Comparison of ENCODE assay signal across 1 cellular context in genomic region chr5:138032572-138033274, GRCh38.
A peak's percentile ranks its signal among the peaks of the same experiment; 100 is the strongest.
TF ChIP-seq lines count a peak whose summit lies in the region.

Gene FAM13B, minus strand, starts transcription at chr5:138033079. Its CDS starts 13,968 bp downstream, at chr5:138019111.

TF ChIP-seq in K562, 482 proteins besides CTCF, POLR2A, EP300 and RAD21 (continued from another document and continues in another):
- TF ChIP-seq ZMIZ1 (IDR thresholded peaks at IDR 0.05; ENCODE audit: low read depth in 2 of 2, low read length in 2 of 2) (0 out of 4 replicates have a peak, but pooled peaks of 1 of the 2 experiments have one; percentile 39), ZNF224 (CRISPR knock-in tag; IDR thresholded peaks at IDR 0.05) (no peak), HMGXB4 (CRISPR knock-in tag; IDR thresholded peaks at IDR 0.05) (peak; percentile 27; the same call in 1 of the 2 replicates), NRF1 (conservative IDR thresholded peaks at IDR 0.05 in 1 of 2, IDR thresholded peaks at IDR 0.05 in 1 of 2) (peak; percentile 97), THAP7 (CRISPR knock-in tag; IDR thresholded peaks at IDR 0.05) (no peak), MAZ (CRISPR knock-in tag; conservative IDR thresholded peaks at IDR 0.05 in 1 of 2, IDR thresholded peaks at IDR 0.05 in 1 of 2) (peak; percentile 39 to 61; a peak in 2 of 4 replicates), MYBL2 (IDR thresholded peaks at IDR 0.05; ENCODE audit: low read depth) (peak; percentile 40; the same call in 1 of the 2 replicates), MYBL2 (CRISPR knock-in tag; IDR thresholded peaks at IDR 0.05; ENCODE audit: borderline replicate concordance) (no peak), SP1 (CRISPR knock-in tag; IDR thresholded peaks at IDR 0.05) (peak; percentile 67; the same call in 1 of the 2 replicates), KLF13 (tag; IDR thresholded peaks at IDR 0.05; ENCODE audit: borderline replicate concordance, low read depth) (peak; percentile 4; the same call in 1 of the 2 replicates), RB1 (IDR thresholded peaks at IDR 0.05; ENCODE audit: low read depth) (peak; percentile 44), ELF1 (tag; IDR thresholded peaks at IDR 0.05) (0 out of 2 replicates have a peak, but pooled peaks have one; percentile 58), GABPA (tag; conservative IDR thresholded peaks at IDR 0.05; ENCODE audit: low read depth) (peak; percentile 94), L3MBTL2 (IDR thresholded peaks at IDR 0.05) (peak; percentile 66), ZBED1 (IDR thresholded peaks at IDR 0.05) (0 out of 2 replicates have a peak, but pooled peaks have one; percentile 51), NR3C1 (CRISPR knock-in tag; IDR thresholded peaks at IDR 0.05) (0 out of 2 replicates have a peak, but pooled peaks have one; percentile 68), HDAC3 (IDR thresholded peaks at IDR 0.05; ENCODE audit: borderline replicate concordance, partially characterized antibody) (no peak), EP400 (IDR thresholded peaks at IDR 0.05) (peak; percentile 83), MEIS2 (IDR thresholded peaks at IDR 0.05; ENCODE audit: partially characterized antibody) (peak; percentile 75), CREB1 (IDR thresholded peaks at IDR 0.05) (peak; percentile 72), CREB1 (CRISPR knock-in tag; IDR thresholded peaks at IDR 0.05) (peak; percentile 66), ZNF830 (CRISPR knock-in tag; IDR thresholded peaks at IDR 0.05) (0 out of 2 replicates have a peak, but pooled peaks have one; percentile 27), ZNF431 (CRISPR knock-in tag; IDR thresholded peaks at IDR 0.05) (0 out of 2 replicates have a peak, but pooled peaks have one; percentile 23), HCFC1 (IDR thresholded peaks at IDR 0.05; ENCODE audit: low read depth, low read length) (no peak), NR2C2 (CRISPR knock-in tag; IDR thresholded peaks at IDR 0.05) (0 out of 2 replicates have a peak, but pooled peaks have one; percentile 14), NR2C2 (tag; IDR thresholded peaks at IDR 0.05) (peak; percentile 56; the same call in 1 of the 2 replicates), ZNF639 (CRISPR knock-in tag; conservative IDR thresholded peaks at IDR 0.05 in 1 of 2, IDR thresholded peaks at IDR 0.05 in 1 of 2) (peak in 1 of 2 experiments; percentile 95; a peak in 2 of 4 replicates), PHF8 (IDR thresholded peaks at IDR 0.05; ENCODE audit: borderline replicate concordance, low read length) (peak; percentile 98), TBP (optimal IDR thresholded peaks at IDR 0.05; ENCODE audit: low read depth, low read length) (peak; percentile 84), MAFK (IDR thresholded peaks at IDR 0.05; ENCODE audit: low read length) (no peak), ZNF143 (CRISPR knock-in tag; IDR thresholded peaks at IDR 0.05) (no peak), UBTF (IDR thresholded peaks at IDR 0.05; ENCODE audit: borderline replicate concordance in 1 of 2, low read depth in 2 of 2, low read length in 2 of 2) (peak in 1 of 2 experiments; percentile 71; a peak in 1 of 4 replicates), E4F1 (CRISPR knock-in tag; IDR thresholded peaks at IDR 0.05; ENCODE audit: borderline replicate concordance) (no peak), PRMT5 (CRISPR knock-in tag; IDR thresholded peaks at IDR 0.05) (peak; percentile 48; the same call in 1 of the 2 replicates), RBM14 (IDR thresholded peaks at IDR 0.05; ENCODE audit: borderline replicate concordance, insufficient read depth, low read depth, low read length) (0 out of 2 replicates have a peak, but pooled peaks have one; percentile 94), CCNT2 (IDR thresholded peaks at IDR 0.05; ENCODE audit: borderline replicate concordance, extremely low read depth, insufficient read length, low read depth, low read length) (peak; percentile 10)
- TF ChIP-seq, protein P1, sequence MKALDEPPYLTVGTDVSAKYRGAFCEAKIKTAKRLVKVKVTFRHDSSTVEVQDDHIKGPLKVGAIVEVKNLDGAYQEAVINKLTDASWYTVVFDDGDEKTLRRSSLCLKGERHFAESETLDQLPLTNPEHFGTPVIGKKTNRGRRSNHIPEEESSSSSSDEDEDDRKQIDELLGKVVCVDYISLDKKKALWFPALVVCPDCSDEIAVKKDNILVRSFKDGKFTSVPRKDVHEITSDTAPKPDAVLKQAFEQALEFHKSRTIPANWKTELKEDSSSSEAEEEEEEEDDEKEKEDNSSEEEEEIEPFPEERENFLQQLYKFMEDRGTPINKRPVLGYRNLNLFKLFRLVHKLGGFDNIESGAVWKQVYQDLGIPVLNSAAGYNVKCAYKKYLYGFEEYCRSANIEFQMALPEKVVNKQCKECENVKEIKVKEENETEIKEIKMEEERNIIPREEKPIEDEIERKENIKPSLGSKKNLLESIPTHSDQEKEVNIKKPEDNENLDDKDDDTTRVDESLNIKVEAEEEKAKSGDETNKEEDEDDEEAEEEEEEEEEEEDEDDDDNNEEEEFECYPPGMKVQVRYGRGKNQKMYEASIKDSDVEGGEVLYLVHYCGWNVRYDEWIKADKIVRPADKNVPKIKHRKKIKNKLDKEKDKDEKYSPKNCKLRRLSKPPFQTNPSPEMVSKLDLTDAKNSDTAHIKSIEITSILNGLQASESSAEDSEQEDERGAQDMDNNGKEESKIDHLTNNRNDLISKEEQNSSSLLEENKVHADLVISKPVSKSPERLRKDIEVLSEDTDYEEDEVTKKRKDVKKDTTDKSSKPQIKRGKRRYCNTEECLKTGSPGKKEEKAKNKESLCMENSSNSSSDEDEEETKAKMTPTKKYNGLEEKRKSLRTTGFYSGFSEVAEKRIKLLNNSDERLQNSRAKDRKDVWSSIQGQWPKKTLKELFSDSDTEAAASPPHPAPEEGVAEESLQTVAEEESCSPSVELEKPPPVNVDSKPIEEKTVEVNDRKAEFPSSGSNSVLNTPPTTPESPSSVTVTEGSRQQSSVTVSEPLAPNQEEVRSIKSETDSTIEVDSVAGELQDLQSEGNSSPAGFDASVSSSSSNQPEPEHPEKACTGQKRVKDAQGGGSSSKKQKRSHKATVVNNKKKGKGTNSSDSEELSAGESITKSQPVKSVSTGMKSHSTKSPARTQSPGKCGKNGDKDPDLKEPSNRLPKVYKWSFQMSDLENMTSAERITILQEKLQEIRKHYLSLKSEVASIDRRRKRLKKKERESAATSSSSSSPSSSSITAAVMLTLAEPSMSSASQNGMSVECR (CRISPR knock-in tag; IDR thresholded peaks at IDR 0.05) = peak; percentile 60; the same call in 1 of the 2 replicates
- TF ChIP-seq, protein P2, sequence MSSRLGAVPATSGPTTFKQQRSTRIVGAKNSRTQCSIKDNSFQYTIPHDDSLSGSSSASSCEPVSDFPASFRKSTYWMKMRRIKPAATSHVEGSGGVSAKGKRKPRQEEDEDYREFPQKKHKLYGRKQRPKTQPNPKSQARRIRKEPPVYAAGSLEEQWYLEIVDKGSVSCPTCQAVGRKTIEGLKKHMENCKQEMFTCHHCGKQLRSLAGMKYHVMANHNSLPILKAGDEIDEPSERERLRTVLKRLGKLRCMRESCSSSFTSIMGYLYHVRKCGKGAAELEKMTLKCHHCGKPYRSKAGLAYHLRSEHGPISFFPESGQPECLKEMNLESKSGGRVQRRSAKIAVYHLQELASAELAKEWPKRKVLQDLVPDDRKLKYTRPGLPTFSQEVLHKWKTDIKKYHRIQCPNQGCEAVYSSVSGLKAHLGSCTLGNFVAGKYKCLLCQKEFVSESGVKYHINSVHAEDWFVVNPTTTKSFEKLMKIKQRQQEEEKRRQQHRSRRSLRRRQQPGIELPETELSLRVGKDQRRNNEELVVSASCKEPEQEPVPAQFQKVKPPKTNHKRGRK (tag; IDR thresholded peaks at IDR 0.05) = no peak
- TF ChIP-seq, protein P3, sequence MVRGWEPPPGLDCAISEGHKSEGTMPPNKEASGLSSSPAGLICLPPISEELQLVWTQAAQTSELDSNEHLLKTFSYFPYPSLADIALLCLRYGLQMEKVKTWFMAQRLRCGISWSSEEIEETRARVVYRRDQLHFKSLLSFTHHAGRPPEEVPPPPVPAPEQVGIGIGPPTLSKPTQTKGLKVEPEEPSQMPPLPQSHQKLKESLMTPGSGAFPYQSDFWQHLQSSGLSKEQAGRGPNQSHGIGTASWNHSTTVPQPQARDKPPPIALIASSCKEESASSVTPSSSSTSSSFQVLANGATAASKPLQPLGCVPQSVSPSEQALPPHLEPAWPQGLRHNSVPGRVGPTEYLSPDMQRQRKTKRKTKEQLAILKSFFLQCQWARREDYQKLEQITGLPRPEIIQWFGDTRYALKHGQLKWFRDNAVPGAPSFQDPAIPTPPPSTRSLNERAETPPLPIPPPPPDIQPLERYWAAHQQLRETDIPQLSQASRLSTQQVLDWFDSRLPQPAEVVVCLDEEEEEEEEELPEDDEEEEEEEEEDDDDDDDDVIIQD (CRISPR knock-in tag; IDR thresholded peaks at IDR 0.05) = no peak
